In genomic region chr6:138719011-138719635, GRCh38 we compare ENCODE assay signal across 3 cellular contexts.
TF ChIP-seq lines count a peak whose summit lies in the region.

No MANE protein-coding gene starts in this region.

TF ChIP-seq in liver, 16 proteins besides CTCF, POLR2A, EP300 and RAD21:
- no peak for TF ChIP-seq MAX (IDR thresholded peaks at IDR 0.05)
- no peak for TF ChIP-seq JUND (IDR thresholded peaks at IDR 0.05)
- TF ChIP-seq FOXA2 (IDR thresholded peaks at IDR 0.05) = no peak
- no peak for TF ChIP-seq REST (IDR thresholded peaks at IDR 0.05)
- peak; percentile 17 for TF ChIP-seq SP1 (IDR thresholded peaks at IDR 0.05)
- TF ChIP-seq, protein P1, sequence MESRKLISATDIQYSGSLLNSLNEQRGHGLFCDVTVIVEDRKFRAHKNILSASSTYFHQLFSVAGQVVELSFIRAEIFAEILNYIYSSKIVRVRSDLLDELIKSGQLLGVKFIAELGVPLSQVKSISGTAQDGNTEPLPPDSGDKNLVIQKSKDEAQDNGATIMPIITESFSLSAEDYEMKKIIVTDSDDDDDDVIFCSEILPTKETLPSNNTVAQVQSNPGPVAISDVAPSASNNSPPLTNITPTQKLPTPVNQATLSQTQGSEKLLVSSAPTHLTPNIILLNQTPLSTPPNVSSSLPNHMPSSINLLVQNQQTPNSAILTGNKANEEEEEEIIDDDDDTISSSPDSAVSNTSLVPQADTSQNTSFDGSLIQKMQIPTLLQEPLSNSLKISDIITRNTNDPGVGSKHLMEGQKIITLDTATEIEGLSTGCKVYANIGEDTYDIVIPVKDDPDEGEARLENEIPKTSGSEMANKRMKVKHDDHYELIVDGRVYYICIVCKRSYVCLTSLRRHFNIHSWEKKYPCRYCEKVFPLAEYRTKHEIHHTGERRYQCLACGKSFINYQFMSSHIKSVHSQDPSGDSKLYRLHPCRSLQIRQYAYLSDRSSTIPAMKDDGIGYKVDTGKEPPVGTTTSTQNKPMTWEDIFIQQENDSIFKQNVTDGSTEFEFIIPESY (IDR thresholded peaks at IDR 0.05) = no peak
- peak; percentile 93 for TF ChIP-seq NR2F2 (IDR thresholded peaks at IDR 0.05)
- TF ChIP-seq RXRA (IDR thresholded peaks at IDR 0.05) = no peak

TF ChIP-seq in HepG2, 621 proteins besides CTCF, POLR2A, EP300 and RAD21:
- no peak for TF ChIP-seq NFKBIZ (CRISPR knock-in tag; IDR thresholded peaks at IDR 0.05)
- TF ChIP-seq RBM22 (optimal IDR thresholded peaks at IDR 0.05; ENCODE audit: low read length) = no peak
- TF ChIP-seq ZNF709 (CRISPR knock-in tag; IDR thresholded peaks at IDR 0.05) = no peak
- TF ChIP-seq HNRNPK (IDR thresholded peaks at IDR 0.05; ENCODE audit: low read depth, low read length, poor library complexity, severe bottlenecking) = no peak
- no peak for TF ChIP-seq ZNF672 (CRISPR knock-in tag; IDR thresholded peaks at IDR 0.05)
- TF ChIP-seq ZNF510 (CRISPR knock-in tag; IDR thresholded peaks at IDR 0.05; ENCODE audit: low read depth) = no peak
- no peak for TF ChIP-seq FOXA1 (IDR thresholded peaks at IDR 0.05)
- no peak for TF ChIP-seq FOXA1 (CRISPR knock-in tag; IDR thresholded peaks at IDR 0.05)
- TF ChIP-seq SRSF1 (optimal IDR thresholded peaks at IDR 0.05; ENCODE audit: low read depth, low read length) = no peak
TF ChIP-seq in HepG2: peak in this region for 0.

TF ChIP-seq in endothelial cell of umbilical vein, 7 proteins besides CTCF, POLR2A, EP300 and RAD21:
- TF ChIP-seq POLR2AphosphoS5 (IDR thresholded peaks at IDR 0.05; ENCODE audit: insufficient read depth, low read depth, low read length) (peak; percentile 30), MYC (IDR thresholded peaks at IDR 0.05; ENCODE audit: low read depth, low read length) (no peak), GATA2 (IDR thresholded peaks at IDR 0.05; ENCODE audit: insufficient read depth, insufficient read length, low read depth, low read length) (peak; percentile 28)
TF ChIP-seq in endothelial cell of umbilical vein: peak in this region for 2.
